Comparison of ENCODE assay signal across 8 cellular contexts in genomic region chr19:21020298-21021227, GRCh38. TPM values are rescaled to one million over a fixed set of nuclear protein-coding genes. Genes with fewer than 3 reads are reported as not detected.
DNase-seq lines count a peak whose midpoint lies in the region; ATAC-seq, FAIRE-seq and TF ChIP-seq lines count a peak whose summit lies in the region.

Gene ZNF430 (plus strand): TSS chr19:21020657. CDS start chr19:21020801, 144 bp downstream.

- ATAC-seq in GM19025 (IDR thresholded peaks at IDR 0.05; ENCODE audit: low read depth, unreplicated experiment) (peak; percentile 96), HG03354 (IDR thresholded peaks at IDR 0.05; ENCODE audit: poor library complexity, severe bottlenecking, unreplicated experiment) (peak; percentile 97)
- ATAC-seq in activated CD4-positive, CD25-positive, alpha-beta regulatory T cell treated with anti-CD3 and anti-CD28 coated beads, Interleukin-2, amount 50 U/mL, for 24 hours: peak; percentile 91 to 94

- H2AFZ ChIP-seq in keratinocyte (ENCODE audit: control insufficient read depth, low read length): peak within 1 kb of the TSS; percentile 98

- H3K4me3 ChIP-seq in AG09309 (ENCODE audit: control insufficient read depth, low read depth, low read length): peak within 1 kb of the TSS; percentile 87
- H3K4me3 ChIP-seq in keratinocyte (ENCODE audit: control insufficient read depth in 2 of 3, extremely low read depth in 1 of 3, insufficient read depth in 2 of 3, low read depth in 1 of 3, low read length in 3 of 3): peak within 1 kb of the TSS; percentile 78 to 93 (median 88)

- dilution Hi-C loops in keratinocyte (cut with MboI; ENCODE audit: extremely low pct_ligation_motif_present, low sequenced_read_pairs): no loop called here

- peak within 1 kb of the TSS; percentile 80 for H3K4me2 ChIP-seq in keratinocyte (ENCODE audit: control insufficient read depth, extremely low read depth, insufficient read depth, low read depth, low read length)

- DNase-seq in AG09309 (ENCODE audit: low read depth) (peak; percentile 71), NCI-H446 treated with DMSO at 0.1 percent for 48 hours (lab: John Stamatoyannopoulos, UW) (peak; percentile 94), cerebellar cortex (ENCODE audit: low spot score) (peak; percentile 99), keratinocyte (ENCODE audit: low read depth, low spot score) (peak; percentile 60)
- peak; percentile 71 to 80 for DNase-seq in stimulated activated CD4-positive, alpha-beta T cell treated with anti-CD3 and anti-CD28 coated beads, Interleukin-15, amount 100 ng/mL, for 1 hour (ENCODE audit: low read depth in 1 of 2, low spot score in 1 of 2)

- peaks cover 35% of the 10 kb centered on the region for H3K79me2 ChIP-seq in keratinocyte (ENCODE audit: control insufficient read depth, insufficient read depth, low read length)

- H3K9me3 ChIP-seq in keratinocyte (ENCODE audit: control insufficient read depth, low read depth, low read length): no peaks in the 10 kb centered on the region

- peak within 1 kb of the TSS; percentile 94 for H3K27ac ChIP-seq in keratinocyte (ENCODE audit: control insufficient read depth, insufficient read depth, low read length)

- TF ChIP-seq CTCF in AG09309 (IDR thresholded peaks at IDR 0.05; ENCODE audit: control insufficient read depth, insufficient read depth, low read depth, low read length, missing control alignments) (no peak), keratinocyte (optimal IDR thresholded peaks at IDR 0.05 in 1 of 3, IDR thresholded peaks at IDR 0.05 in 1 of 3, conservative IDR thresholded peaks at IDR 0.05 in 1 of 3; ENCODE audit: extremely low read depth in 1 of 3, insufficient read depth in 2 of 3, low read length in 3 of 3) (no peak)

- no peaks in the 10 kb centered on the region for H3K27me3 ChIP-seq in keratinocyte (ENCODE audit: control insufficient read depth, extremely low read depth, insufficient read depth, low read length)

- no peaks in the 10 kb centered on the region for H4K20me1 ChIP-seq in keratinocyte (ENCODE audit: control insufficient read depth, extremely low read depth, insufficient read depth, low read length)

- peaks cover 18% of the 10 kb centered on the region for H3K4me1 ChIP-seq in keratinocyte (ENCODE audit: control insufficient read depth, extremely low read depth, insufficient read depth, low read length)

- H3K9ac ChIP-seq in keratinocyte (ENCODE audit: control insufficient read depth, extremely low read depth, insufficient read depth, low read length): peak within 1 kb of the TSS; percentile 96

- H3K36me3 ChIP-seq in keratinocyte (ENCODE audit: control insufficient read depth in 2 of 2, extremely low read depth in 1 of 2, insufficient read depth in 2 of 2, low read length in 2 of 2): peaks cover 4 to 5% of the 10 kb centered on the region in 2 experiments

- H3K9me1 ChIP-seq in keratinocyte (ENCODE audit: control insufficient read depth, extremely low read depth, insufficient read depth, low read length): no peaks in the 10 kb centered on the region

- peak; percentile 77 for FAIRE-seq in keratinocyte (lab: Jason Lieb, UNC)

RNA-seq across cellular contexts. Expression of gene ZNF430, which starts in this region (rescaled TPM):
- 11.8 to 15.8 TPM (median 13.6 TPM) in 3 replicates for polyA plus RNA-seq in keratinocyte
- 13.6 TPM for polyA plus RNA-seq in keratinocyte (2011; ENCODE audit: low read depth)
- 4.5 and 8.3 TPM in 2 replicates for polyA plus RNA-seq in keratinocyte (2011; cell fraction: cytosol; rRNA removed)
- polyA plus RNA-seq in keratinocyte (2011; cell fraction: nucleus; rRNA removed): 21.7 and 26.5 TPM in 2 replicates
- polyA plus RNA-seq in keratinocyte (2012; ENCODE audit: low replicate concordance): 5.2 and 7.2 TPM in 2 replicates
- polyA minus RNA-seq in keratinocyte: 12.9 to 22.9 TPM (median 15.8 TPM) in 3 replicates
- polyA minus RNA-seq in keratinocyte (2011; cell fraction: cytosol; rRNA and poly(A)+ RNA removed): 4.0 TPM
- 15.7 and 30.5 TPM in 2 replicates for polyA minus RNA-seq in keratinocyte (2011; cell fraction: nucleus; rRNA and poly(A)+ RNA removed)

Comparison
In these comparisons a context has a peak if more than half of its experiments do, and no peak if none do; other contexts are left out.
1. Peak in every context shown above with its lines: DNase-seq, ATAC-seq, H3K4me3 ChIP-seq and H3K27ac ChIP-seq.